In the genomic region with DNA sequence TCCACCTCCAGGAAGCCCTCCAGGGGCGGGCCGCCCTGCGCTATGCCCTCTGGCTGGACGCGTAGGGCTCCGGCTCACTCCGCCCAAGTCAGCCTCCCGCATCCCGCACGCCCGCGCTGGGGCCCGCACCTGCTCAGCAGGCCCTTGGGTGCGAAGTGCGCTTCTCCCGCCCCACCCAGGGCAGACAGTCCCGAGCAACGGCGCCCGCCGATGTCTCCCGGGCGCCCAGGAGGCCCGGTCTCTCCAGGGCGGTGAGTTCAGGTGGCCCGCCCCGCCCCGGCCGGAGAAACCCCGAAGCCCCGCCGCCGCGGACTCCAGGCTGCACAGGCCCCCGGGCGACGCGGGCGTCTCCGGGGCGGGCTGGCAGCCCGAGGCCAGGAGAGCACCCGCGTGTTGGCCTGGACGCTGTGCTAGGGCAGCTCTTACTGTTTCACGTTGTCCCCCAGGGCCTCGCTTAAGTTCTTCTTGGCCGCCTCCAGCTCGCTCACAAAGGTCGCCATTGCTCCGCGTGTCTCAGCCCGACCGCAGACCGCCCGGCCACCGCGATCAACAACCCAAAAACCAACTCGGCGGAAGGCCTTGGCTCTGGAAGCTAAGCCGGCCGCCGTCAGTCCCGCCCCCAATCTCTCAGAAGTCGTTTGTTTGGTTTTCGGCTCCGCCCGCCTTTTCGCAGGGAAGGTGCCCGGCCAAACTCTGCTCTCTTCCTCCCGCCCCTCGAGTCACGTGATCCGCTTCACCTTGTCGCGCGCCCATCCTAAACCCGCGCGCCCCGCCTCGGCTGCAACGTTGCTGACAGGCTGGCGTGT, we compare ENCODE assay signal across 1 cellular context.
TF ChIP-seq lines count a peak whose summit lies in the region.

A gene with protein sequence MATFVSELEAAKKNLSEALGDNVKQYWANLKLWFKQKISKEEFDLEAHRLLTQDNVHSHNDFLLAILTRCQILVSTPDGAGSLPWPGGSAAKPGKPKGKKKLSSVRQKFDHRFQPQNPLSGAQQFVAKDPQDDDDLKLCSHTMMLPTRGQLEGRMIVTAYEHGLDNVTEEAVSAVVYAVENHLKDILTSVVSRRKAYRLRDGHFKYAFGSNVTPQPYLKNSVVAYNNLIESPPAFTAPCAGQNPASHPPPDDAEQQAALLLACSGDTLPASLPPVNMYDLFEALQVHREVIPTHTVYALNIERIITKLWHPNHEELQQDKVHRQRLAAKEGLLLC (minus strand): TSS at position 531 of the 806 bp plus-strand sequence. CDS start 31 bp downstream, at position 500.

TF ChIP-seq in HepG2, 621 proteins besides CTCF, POLR2A, EP300 and RAD21 (continued from another document and continues in another):
- TF ChIP-seq, protein P1, sequence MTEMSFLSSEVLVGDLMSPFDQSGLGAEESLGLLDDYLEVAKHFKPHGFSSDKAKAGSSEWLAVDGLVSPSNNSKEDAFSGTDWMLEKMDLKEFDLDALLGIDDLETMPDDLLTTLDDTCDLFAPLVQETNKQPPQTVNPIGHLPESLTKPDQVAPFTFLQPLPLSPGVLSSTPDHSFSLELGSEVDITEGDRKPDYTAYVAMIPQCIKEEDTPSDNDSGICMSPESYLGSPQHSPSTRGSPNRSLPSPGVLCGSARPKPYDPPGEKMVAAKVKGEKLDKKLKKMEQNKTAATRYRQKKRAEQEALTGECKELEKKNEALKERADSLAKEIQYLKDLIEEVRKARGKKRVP (CRISPR knock-in tag; IDR thresholded peaks at IDR 0.05) = peak in 1 of 2 experiments; percentile 48; a peak in 1 of 4 replicates
- TF ChIP-seq, protein P2, sequence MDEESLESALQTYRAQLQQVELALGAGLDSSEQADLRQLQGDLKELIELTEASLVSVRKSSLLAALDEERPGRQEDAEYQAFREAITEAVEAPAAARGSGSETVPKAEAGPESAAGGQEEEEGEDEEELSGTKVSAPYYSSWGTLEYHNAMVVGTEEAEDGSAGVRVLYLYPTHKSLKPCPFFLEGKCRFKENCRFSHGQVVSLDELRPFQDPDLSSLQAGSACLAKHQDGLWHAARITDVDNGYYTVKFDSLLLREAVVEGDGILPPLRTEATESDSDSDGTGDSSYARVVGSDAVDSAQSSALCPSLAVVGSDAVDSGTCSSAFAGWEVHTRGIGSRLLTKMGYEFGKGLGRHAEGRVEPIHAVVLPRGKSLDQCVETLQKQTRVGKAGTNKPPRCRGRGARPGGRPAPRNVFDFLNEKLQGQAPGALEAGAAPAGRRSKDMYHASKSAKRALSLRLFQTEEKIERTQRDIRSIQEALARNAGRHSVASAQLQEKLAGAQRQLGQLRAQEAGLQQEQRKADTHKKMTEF (CRISPR knock-in tag; IDR thresholded peaks at IDR 0.05) = peak; percentile 86
- TF ChIP-seq ZNF33B (CRISPR knock-in tag; IDR thresholded peaks at IDR 0.05) (peak; percentile 46; the same call in 1 of the 2 replicates), GFI1 (CRISPR knock-in tag; IDR thresholded peaks at IDR 0.05; ENCODE audit: borderline replicate concordance) (no peak), POGZ (CRISPR knock-in tag; IDR thresholded peaks at IDR 0.05) (peak; percentile 70), HOXA9 (CRISPR knock-in tag; IDR thresholded peaks at IDR 0.05; ENCODE audit: borderline replicate concordance) (peak; percentile 59; the same call in 1 of the 2 replicates), NCOA1 (CRISPR knock-in tag; IDR thresholded peaks at IDR 0.05) (no peak), HOXA7 (CRISPR knock-in tag; IDR thresholded peaks at IDR 0.05) (no peak), CREM (IDR thresholded peaks at IDR 0.05) (peak; percentile 74), CREM (CRISPR knock-in tag; IDR thresholded peaks at IDR 0.05) (no peak), ZNF354B (CRISPR knock-in tag; IDR thresholded peaks at IDR 0.05) (no peak), MED1 (CRISPR knock-in tag; IDR thresholded peaks at IDR 0.05) (peak; percentile 50; the same call in 1 of the 2 replicates), ZNF143 (CRISPR knock-in tag; IDR thresholded peaks at IDR 0.05) (no peak), ZNF616 (CRISPR knock-in tag; IDR thresholded peaks at IDR 0.05; ENCODE audit: low read depth) (peak; percentile 89; the same call in 1 of the 2 replicates), HMG20B (CRISPR knock-in tag; conservative IDR thresholded peaks at IDR 0.05) (0 out of 2 replicates have a peak, but pooled peaks have one; percentile 31), ZNF670 (CRISPR knock-in tag; IDR thresholded peaks at IDR 0.05; ENCODE audit: borderline replicate concordance) (peak; percentile 69; the same call in 1 of the 2 replicates), ZNF839 (CRISPR knock-in tag; IDR thresholded peaks at IDR 0.05; ENCODE audit: borderline replicate concordance) (no peak; the same call in 1 of the 2 replicates), TAF1 (CRISPR knock-in tag; IDR thresholded peaks at IDR 0.05) (peak; percentile 94), ZFP90 (CRISPR knock-in tag; IDR thresholded peaks at IDR 0.05; ENCODE audit: borderline replicate concordance) (0 out of 2 replicates have a peak, but pooled peaks have one; percentile 7), ZNF572 (CRISPR knock-in tag; IDR thresholded peaks at IDR 0.05) (no peak), KLF9 (CRISPR knock-in tag; IDR thresholded peaks at IDR 0.05; ENCODE audit: low read depth) (0 out of 2 replicates have a peak, but pooled peaks have one; percentile 31), ZNF33A (CRISPR knock-in tag; IDR thresholded peaks at IDR 0.05; ENCODE audit: borderline replicate concordance) (no peak), ZBTB42 (CRISPR knock-in tag; IDR thresholded peaks at IDR 0.05) (no peak), FOXA3 (CRISPR knock-in tag; IDR thresholded peaks at IDR 0.05) (peak; percentile 67), JUNB (CRISPR knock-in tag; IDR thresholded peaks at IDR 0.05; ENCODE audit: borderline replicate concordance) (no peak), ZNF550 (CRISPR knock-in tag; IDR thresholded peaks at IDR 0.05; ENCODE audit: borderline replicate concordance) (no peak), YEATS4 (CRISPR knock-in tag; IDR thresholded peaks at IDR 0.05; ENCODE audit: borderline replicate concordance) (peak; percentile 92)
- TF ChIP-seq, protein P3, sequence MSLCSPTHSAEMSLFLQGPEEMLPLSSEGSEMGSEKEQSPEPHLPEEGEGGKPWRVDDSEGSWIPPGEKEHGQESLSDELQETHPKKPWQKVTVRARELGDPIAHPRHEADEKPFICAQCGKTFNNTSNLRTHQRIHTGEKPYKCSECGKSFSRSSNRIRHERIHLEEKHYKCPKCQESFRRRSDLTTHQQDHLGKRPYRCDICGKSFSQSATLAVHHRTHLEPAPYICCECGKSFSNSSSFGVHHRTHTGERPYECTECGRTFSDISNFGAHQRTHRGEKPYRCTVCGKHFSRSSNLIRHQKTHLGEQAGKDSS (CRISPR knock-in tag; IDR thresholded peaks at IDR 0.05; ENCODE audit: borderline replicate concordance, low read depth) = peak; percentile 64; the same call in 1 of the 2 replicates
- TF ChIP-seq, protein P4, sequence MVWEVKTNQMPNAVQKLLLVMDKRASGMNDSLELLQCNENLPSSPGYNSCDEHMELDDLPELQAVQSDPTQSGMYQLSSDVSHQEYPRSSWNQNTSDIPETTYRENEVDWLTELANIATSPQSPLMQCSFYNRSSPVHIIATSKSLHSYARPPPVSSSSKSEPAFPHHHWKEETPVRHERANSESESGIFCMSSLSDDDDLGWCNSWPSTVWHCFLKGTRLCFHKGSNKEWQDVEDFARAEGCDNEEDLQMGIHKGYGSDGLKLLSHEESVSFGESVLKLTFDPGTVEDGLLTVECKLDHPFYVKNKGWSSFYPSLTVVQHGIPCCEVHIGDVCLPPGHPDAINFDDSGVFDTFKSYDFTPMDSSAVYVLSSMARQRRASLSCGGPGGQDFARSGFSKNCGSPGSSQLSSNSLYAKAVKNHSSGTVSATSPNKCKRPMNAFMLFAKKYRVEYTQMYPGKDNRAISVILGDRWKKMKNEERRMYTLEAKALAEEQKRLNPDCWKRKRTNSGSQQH (CRISPR knock-in tag; IDR thresholded peaks at IDR 0.05; ENCODE audit: low read depth) = peak; percentile 53; the same call in 1 of the 2 replicates
- TF ChIP-seq, protein P5, sequence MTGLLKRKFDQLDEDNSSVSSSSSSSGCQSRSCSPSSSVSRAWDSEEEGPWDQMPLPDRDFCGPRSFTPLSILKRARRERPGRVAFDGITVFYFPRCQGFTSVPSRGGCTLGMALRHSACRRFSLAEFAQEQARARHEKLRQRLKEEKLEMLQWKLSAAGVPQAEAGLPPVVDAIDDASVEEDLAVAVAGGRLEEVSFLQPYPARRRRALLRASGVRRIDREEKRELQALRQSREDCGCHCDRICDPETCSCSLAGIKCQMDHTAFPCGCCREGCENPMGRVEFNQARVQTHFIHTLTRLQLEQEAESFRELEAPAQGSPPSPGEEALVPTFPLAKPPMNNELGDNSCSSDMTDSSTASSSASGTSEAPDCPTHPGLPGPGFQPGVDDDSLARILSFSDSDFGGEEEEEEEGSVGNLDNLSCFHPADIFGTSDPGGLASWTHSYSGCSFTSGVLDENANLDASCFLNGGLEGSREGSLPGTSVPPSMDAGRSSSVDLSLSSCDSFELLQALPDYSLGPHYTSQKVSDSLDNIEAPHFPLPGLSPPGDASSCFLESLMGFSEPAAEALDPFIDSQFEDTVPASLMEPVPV (CRISPR knock-in tag; IDR thresholded peaks at IDR 0.05) = 0 out of 2 replicates have a peak, but pooled peaks have one; percentile 38
- TF ChIP-seq, protein P6, sequence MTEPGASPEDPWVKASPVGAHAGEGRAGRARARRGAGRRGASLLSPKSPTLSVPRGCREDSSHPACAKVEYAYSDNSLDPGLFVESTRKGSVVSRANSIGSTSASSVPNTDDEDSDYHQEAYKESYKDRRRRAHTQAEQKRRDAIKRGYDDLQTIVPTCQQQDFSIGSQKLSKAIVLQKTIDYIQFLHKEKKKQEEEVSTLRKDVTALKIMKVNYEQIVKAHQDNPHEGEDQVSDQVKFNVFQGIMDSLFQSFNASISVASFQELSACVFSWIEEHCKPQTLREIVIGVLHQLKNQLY (CRISPR knock-in tag; IDR thresholded peaks at IDR 0.05) = peak; percentile 48; the same call in 1 of the 2 replicates
- TF ChIP-seq, protein P7, sequence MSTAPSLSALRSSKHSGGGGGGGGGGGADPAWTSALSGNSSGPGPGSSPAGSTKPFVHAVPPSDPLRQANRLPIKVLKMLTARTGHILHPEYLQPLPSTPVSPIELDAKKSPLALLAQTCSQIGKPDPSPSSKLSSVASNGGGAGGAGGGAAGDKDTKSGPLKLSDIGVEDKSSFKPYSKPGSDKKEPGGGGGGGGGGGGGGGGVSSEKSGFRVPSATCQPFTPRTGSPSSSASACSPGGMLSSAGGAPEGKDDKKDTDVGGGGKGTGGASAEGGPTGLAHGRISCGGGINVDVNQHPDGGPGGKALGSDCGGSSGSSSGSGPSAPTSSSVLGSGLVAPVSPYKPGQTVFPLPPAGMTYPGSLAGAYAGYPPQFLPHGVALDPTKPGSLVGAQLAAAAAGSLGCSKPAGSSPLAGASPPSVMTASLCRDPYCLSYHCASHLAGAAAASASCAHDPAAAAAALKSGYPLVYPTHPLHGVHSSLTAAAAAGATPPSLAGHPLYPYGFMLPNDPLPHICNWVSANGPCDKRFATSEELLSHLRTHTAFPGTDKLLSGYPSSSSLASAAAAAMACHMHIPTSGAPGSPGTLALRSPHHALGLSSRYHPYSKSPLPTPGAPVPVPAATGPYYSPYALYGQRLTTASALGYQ (CRISPR knock-in tag; IDR thresholded peaks at IDR 0.05) = peak; percentile 39; the same call in 1 of the 2 replicates
- TF ChIP-seq, protein P8, sequence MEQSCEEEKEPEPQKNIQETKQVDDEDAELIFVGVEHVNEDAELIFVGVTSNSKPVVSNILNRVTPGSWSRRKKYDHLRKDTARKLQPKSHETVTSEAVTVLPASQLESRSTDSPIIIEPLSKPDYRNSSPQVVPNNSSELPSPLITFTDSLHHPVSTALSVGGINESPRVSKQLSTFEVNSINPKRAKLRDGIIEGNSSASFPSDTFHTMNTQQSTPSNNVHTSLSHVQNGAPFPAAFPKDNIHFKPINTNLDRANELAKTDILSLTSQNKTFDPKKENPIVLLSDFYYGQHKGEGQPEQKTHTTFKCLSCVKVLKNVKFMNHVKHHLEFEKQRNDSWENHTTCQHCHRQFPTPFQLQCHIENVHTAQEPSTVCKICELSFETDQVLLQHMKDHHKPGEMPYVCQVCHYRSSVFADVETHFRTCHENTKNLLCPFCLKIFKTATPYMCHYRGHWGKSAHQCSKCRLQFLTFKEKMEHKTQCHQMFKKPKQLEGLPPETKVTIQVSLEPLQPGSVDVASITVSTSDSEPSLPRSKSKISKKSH (CRISPR knock-in tag; IDR thresholded peaks at IDR 0.05; ENCODE audit: borderline replicate concordance) = no peak
- TF ChIP-seq, protein P9, sequence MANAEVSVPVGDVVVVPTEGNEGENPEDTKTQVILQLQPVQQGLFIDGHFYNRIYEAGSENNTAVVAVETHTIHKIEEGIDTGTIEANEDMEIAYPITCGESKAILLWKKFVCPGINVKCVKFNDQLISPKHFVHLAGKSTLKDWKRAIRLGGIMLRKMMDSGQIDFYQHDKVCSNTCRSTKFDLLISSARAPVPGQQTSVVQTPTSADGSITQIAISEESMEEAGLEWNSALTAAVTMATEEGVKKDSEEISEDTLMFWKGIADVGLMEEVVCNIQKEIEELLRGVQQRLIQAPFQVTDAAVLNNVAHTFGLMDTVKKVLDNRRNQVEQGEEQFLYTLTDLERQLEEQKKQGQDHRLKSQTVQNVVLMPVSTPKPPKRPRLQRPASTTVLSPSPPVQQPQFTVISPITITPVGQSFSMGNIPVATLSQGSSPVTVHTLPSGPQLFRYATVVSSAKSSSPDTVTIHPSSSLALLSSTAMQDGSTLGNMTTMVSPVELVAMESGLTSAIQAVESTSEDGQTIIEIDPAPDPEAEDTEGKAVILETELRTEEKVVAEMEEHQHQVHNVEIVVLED (CRISPR knock-in tag; IDR thresholded peaks at IDR 0.05; ENCODE audit: borderline replicate concordance) = peak; percentile 61; the same call in 1 of the 2 replicates
